Comparison of ENCODE assay signal across 8 cellular contexts in the genomic region with DNA sequence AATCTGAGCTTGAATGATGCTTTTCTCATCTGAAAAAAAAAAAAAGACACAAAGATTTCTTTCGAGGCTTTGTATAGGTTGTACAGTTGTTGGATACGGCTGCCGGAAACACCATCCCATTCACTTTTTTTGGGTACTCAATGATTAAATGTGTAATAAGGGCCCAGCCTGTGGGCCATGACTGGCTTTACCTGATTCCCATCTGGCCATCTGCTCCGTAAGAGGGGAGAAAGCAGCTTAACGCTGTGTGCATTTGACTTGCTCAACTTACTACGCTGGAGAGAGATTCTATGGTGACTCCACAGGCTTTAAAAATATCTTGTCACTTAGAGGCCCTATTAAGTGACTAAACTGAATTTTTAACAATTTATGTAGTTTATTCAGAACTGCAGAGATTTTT. TPM values are rescaled to one million over a fixed set of nuclear protein-coding genes. Genes with fewer than 3 reads are reported as not detected.
DNase-seq lines count a peak whose midpoint lies in the region; ATAC-seq and TF ChIP-seq lines count a peak whose summit lies in the region.

No MANE protein-coding gene starts in this region.

- H3K27ac ChIP-seq in RWPE2 (ENCODE audit: poor library complexity, severe bottlenecking) (peak overlapping the region; percentile 70), gastrocnemius medialis (peak overlapping the region; percentile 91 to 96 (median 94))

- DNase-seq in GM12864 (ENCODE audit: low read depth) (no peak), RWPE2 (ENCODE audit: low spot score) (no peak), fibroblast of gingiva (ENCODE audit: low read depth) (peak; percentile 5), gastrocnemius medialis (no peak), NCI-H2107 treated with DMSO at 0.1 percent for 48 hours (lab: John Stamatoyannopoulos, UW; ENCODE audit: unreplicated experiment) (no peak), SKM-1 (lab: John Stamatoyannopoulos, UW; ENCODE audit: unreplicated experiment) (no peak), COR-L47 (lab: John Stamatoyannopoulos, UW) (no peak), NCI-H1048 (lab: John Stamatoyannopoulos, UW) (no peak)

- in situ Hi-C loops in gastrocnemius medialis (cut with MboI; ENCODE audit: low sequenced_read_pairs in 4 of 4) = loop anchor here in 1 of 4 donors (25.0 kb wide), 1 partner anchor 956 kb away; no protein-coding TSS in a partner anchor

- H3K36me3 ChIP-seq in RWPE2 (ENCODE audit: low read depth) (peaks cover 13% of the 10 kb centered on the region), gastrocnemius medialis (peaks cover 0 to 35% of the 10 kb centered on the region in 2 donors)

- peaks cover 3% of the 10 kb centered on the region for H3K9me3 ChIP-seq in RWPE2 (ENCODE audit: severe bottlenecking)
- H3K9me3 ChIP-seq in gastrocnemius medialis = no peaks in the 10 kb centered on the region

- no peak for TF ChIP-seq POLR2A in gastrocnemius medialis (IDR thresholded peaks at IDR 0.05)

- no peaks in the 10 kb centered on the region for H3K27me3 ChIP-seq in RWPE2 (ENCODE audit: insufficient read depth, poor library complexity, severe bottlenecking)
- H3K27me3 ChIP-seq in gastrocnemius medialis = no peaks in the 10 kb centered on the region

- intact Hi-C loops in gastrocnemius medialis (cut with DNase I; ENCODE audit: low total_unique reads) = loop anchor here (5.0 to 10.0 kb wide), 6 partner anchors 311 to 1434 kb away; a partner anchor contains a TSS

- ATAC-seq in RWPE2 (ENCODE audit: low read depth) = no peak
- no peak for ATAC-seq in gastrocnemius medialis

- TF ChIP-seq CTCF in GM12864 (IDR thresholded peaks at IDR 0.05; ENCODE audit: low read depth, low read length, missing control alignments) = no peak
- TF ChIP-seq CTCF in RWPE2 (IDR thresholded peaks at IDR 0.05; ENCODE audit: poor library complexity, severe bottlenecking) = no peak
- TF ChIP-seq CTCF in gastrocnemius medialis (IDR thresholded peaks at IDR 0.05 in 4 of 5, conservative IDR thresholded peaks at IDR 0.05 in 1 of 5) = no peak

- H3K4me1 ChIP-seq in RWPE2 (ENCODE audit: insufficient read depth, poor library complexity, severe bottlenecking) (peaks cover 3% of the 10 kb centered on the region), gastrocnemius medialis (peaks cover 8 to 12% of the 10 kb centered on the region in 2 donors)

- H3K4me3 ChIP-seq in GM12864 (ENCODE audit: low read depth, low read length) (peak overlapping the region; percentile 91), RWPE2 (ENCODE audit: severe bottlenecking) (peak overlapping the region; percentile 67), gastrocnemius medialis (peak overlapping the region; percentile 74 to 91 (median 83))

RNA-seq across cellular contexts. Expression of a gene that starts 0.7 kb away (rescaled TPM):
- total RNA-seq in gastrocnemius medialis = 10 to 100 TPM; 14.4 to 24.5 (median 18.6) TPM

RNA-seq across cellular contexts. Expression of a gene that starts 0.8 kb away (rescaled TPM):
- not detected for total RNA-seq in gastrocnemius medialis
